Comparison of ENCODE assay signal across 2 cellular contexts in genomic region chr7:51020944-51021343, GRCh38.
TF ChIP-seq lines count a peak whose summit lies in the region.

No MANE protein-coding gene starts in this region.

TF ChIP-seq in GM23338, 12 proteins besides CTCF, POLR2A, EP300 and RAD21 (continued from another document):
- TF ChIP-seq ETS1 (IDR thresholded peaks at IDR 0.05), result no peak
- no peak for TF ChIP-seq CREB1 (CRISPR knock-in tag; IDR thresholded peaks at IDR 0.05; ENCODE audit: low read depth)
- no peak for TF ChIP-seq EZH2 (IDR thresholded peaks at IDR 0.05; ENCODE audit: low read depth, unreplicated experiment)
- TF ChIP-seq ZNF331 (CRISPR knock-in tag; IDR thresholded peaks at IDR 0.05; ENCODE audit: low read depth), result no peak

TF ChIP-seq in IMR-90, 13 proteins besides CTCF, POLR2A, EP300 and RAD21 (continued from another document):
- no peak for TF ChIP-seq USF2 (IDR thresholded peaks at IDR 0.05; ENCODE audit: low read depth, low read length)
